ENCODE assay signal across 8 cellular contexts in genomic region chr1:30191154-30191702, GRCh38.
A peak's percentile ranks its signal among the peaks of the same experiment; 100 is the strongest.
DNase-seq lines count a peak whose midpoint lies in the region; ATAC-seq and TF ChIP-seq lines count a peak whose summit lies in the region.

No MANE protein-coding gene starts in this region.

- H4K20me1 ChIP-seq in OCI-LY7 (ENCODE audit: insufficient read depth, low read length): no peaks in the 10 kb centered on the region

- H3K9ac ChIP-seq in neuronal stem cell (ENCODE audit: low read depth, low read length, poor library complexity): no peak overlapping the region

- POLR2A ChIA-PET in OCI-LY7 (lab: Charles Lee): no interaction called here

- H3K79me1 ChIP-seq in neuronal stem cell (ENCODE audit: low read depth, low read length): no peaks in the 10 kb centered on the region

- no peaks in the 10 kb centered on the region for H3K4me1 Mint-ChIP-seq in Calu3 (ENCODE audit: low read depth, unreplicated experiment)

- H3K36me3 Mint-ChIP-seq in Calu3 (ENCODE audit: insufficient read depth, unreplicated experiment): no peaks in the 10 kb centered on the region

- no peak overlapping the region for H3K23ac ChIP-seq in neuronal stem cell (ENCODE audit: low read depth, low read length, poor library complexity)

- no peak overlapping the region for H2BK12ac ChIP-seq in neuronal stem cell (ENCODE audit: low read length)

- no peak overlapping the region for H2BK120ac ChIP-seq in neuronal stem cell (ENCODE audit: low read depth, low read length)

- no peak overlapping the region for H2BK5ac ChIP-seq in neuronal stem cell (ENCODE audit: low read length)

- H3K4me3 Mint-ChIP-seq in Calu3 (ENCODE audit: low read depth, unreplicated experiment): no peak overlapping the region

- no peaks in the 10 kb centered on the region for H3K79me2 ChIP-seq in OCI-LY7 (ENCODE audit: insufficient read depth, low read depth, low read length)

- no peaks in the 10 kb centered on the region for H3K27me3 ChIP-seq in ovary
- peaks cover 0 to 4% (median 0%) of the 10 kb centered on the region in 3 experiments for H3K27me3 ChIP-seq in neuronal stem cell (ENCODE audit: control insufficient read depth in 3 of 3, insufficient read depth in 3 of 3, low read depth in 1 of 3, low read length in 3 of 3)

- intact Hi-C loops in OCI-LY7 (cut with micrococcal nuclease; ENCODE audit: unreplicated experiment): no loop called here
- intact Hi-C loops in ovary (cut with DNase I): no loop called here
- intact Hi-C loops in Calu3 (cut with micrococcal nuclease; ENCODE audit: unreplicated experiment): no loop called here

- no peak overlapping the region for H2BK15ac ChIP-seq in neuronal stem cell (ENCODE audit: low read length)

- H3K36me3 ChIP-seq in OCI-LY7 (ENCODE audit: insufficient read depth, low read length): no peaks in the 10 kb centered on the region
- H3K36me3 ChIP-seq in ovary: no peaks in the 10 kb centered on the region
- H3K36me3 ChIP-seq in neuronal stem cell (replicated peaks in 1 of 2; ENCODE audit: control insufficient read depth in 2 of 2, insufficient read depth in 2 of 2, low read length in 2 of 2): no peaks in the 10 kb centered on the region

- H3K9me3 ChIP-seq in OCI-LY7 (ENCODE audit: low read length) (no peaks in the 10 kb centered on the region), ovary (no peaks in the 10 kb centered on the region), neuronal stem cell (replicated peaks in 1 of 2; ENCODE audit: control insufficient read depth in 2 of 2, insufficient read depth in 1 of 2, low read depth in 1 of 2, low read length in 2 of 2) (no peaks in the 10 kb centered on the region)

- H3K27ac ChIP-seq in OCI-LY7 (ENCODE audit: low read depth, low read length, poor library complexity, severe bottlenecking) (no peak overlapping the region), ovary (no peak overlapping the region), neuronal stem cell (replicated peaks; ENCODE audit: low read length) (no peak overlapping the region)

- peaks cover 42% of the 10 kb centered on the region for H3K27me3 Mint-ChIP-seq in Calu3 (ENCODE audit: unreplicated experiment)

- H3K27ac Mint-ChIP-seq in Calu3 (ENCODE audit: unreplicated experiment): no peak overlapping the region

- H3K4me1 ChIP-seq in OCI-LY7 (ENCODE audit: insufficient read depth, low read length, poor library complexity, severe bottlenecking) (no peaks in the 10 kb centered on the region), ovary (ENCODE audit: insufficient read depth) (peaks cover 2% of the 10 kb centered on the region), neuronal stem cell (ENCODE audit: control insufficient read depth in 2 of 2, insufficient read depth in 1 of 2, low read depth in 1 of 2, low read length in 2 of 2) (no peaks in the 10 kb centered on the region)

- ATAC-seq in GM21515 (IDR thresholded peaks at IDR 0.05; ENCODE audit: unreplicated experiment): no peak

- H3K4ac ChIP-seq in neuronal stem cell (ENCODE audit: low read length): no peak overlapping the region

- H4K91ac ChIP-seq in neuronal stem cell (ENCODE audit: low read depth, low read length, poor library complexity): no peak overlapping the region

- H3K4me3 ChIP-seq in OCI-LY7 (ENCODE audit: low read depth, low read length, poor library complexity, severe bottlenecking) (no peak overlapping the region), ovary (no peak overlapping the region), neuronal stem cell (ENCODE audit: low read length in 2 of 2) (no peak overlapping the region)

- H3K18ac ChIP-seq in neuronal stem cell (ENCODE audit: low read length): no peak overlapping the region

- TF ChIP-seq POLR2A in ovary (IDR thresholded peaks at IDR 0.05): no peak

- no peaks in the 10 kb centered on the region for H3K9me3 Mint-ChIP-seq in Calu3 (ENCODE audit: low read depth, unreplicated experiment)

- no peak overlapping the region for H2AFZ ChIP-seq in OCI-LY7 (ENCODE audit: low read length)
- no peak overlapping the region for H2AFZ ChIP-seq in neuronal stem cell (ENCODE audit: low read length)

- H3K9me2 ChIP-seq in OCI-LY7 (ENCODE audit: insufficient read depth, low read length): no peaks in the 10 kb centered on the region

- no TSS peak for BruUV-seq in OCI-LY7 (replicated peaks; lab: Mats Ljungman, UMichigan)
- BruUV-seq in Calu3 (replicated peaks; lab: Mats Ljungman, UMichigan): no TSS peak

- no peak overlapping the region for H2AK5ac ChIP-seq in neuronal stem cell (ENCODE audit: low read depth, low read length)

- no peak overlapping the region for H4K8ac ChIP-seq in neuronal stem cell (ENCODE audit: low read depth, low read length)

- CTCF ChIA-PET in OCI-LY7 (lab: Charles Lee; ENCODE audit: unreplicated experiment) (no interaction called here), Calu3 (lab: Charles Lee) (interaction anchor here (0.6 to 1.3 kb wide), 4 partner anchors 8 to 1426 kb away, joined by 3 to 7 read pairs (median 4); no protein-coding TSS in a partner anchor)

- no peak overlapping the region for H3K14ac ChIP-seq in neuronal stem cell (ENCODE audit: low read length)

- H3K4me2 ChIP-seq in OCI-LY7 (ENCODE audit: low read length) (no peak overlapping the region), neuronal stem cell (ENCODE audit: insufficient read depth, low read length, poor library complexity, severe bottlenecking) (no peak overlapping the region)

- DNase-seq in ELR (ENCODE audit: low read depth) (peak; percentile 42), OCI-LY7 (ENCODE audit: low spot score) (peak; percentile 5), ovary (peak in 3 of 5 donors; percentile 37 to 38 (median 38)), Calu3 (no peak), neuronal stem cell (ENCODE audit: low spot score) (no peak), retina (no peak)
- peak; percentile 68 for DNase-seq in central memory CD4-positive, alpha-beta T cell

- WGBS in ovary, 3 donors: 36% methylated on average over 2 of the region's 2 CpGs
- WGBS in neuronal stem cell (ENCODE audit: extremely low coverage in 2 of 2, insufficient read length in 2 of 2, insufficient replicate concordance in 1 of 2), 2 donors: no CpG with 5 or more reads among the region's 2 CpGs

- TF ChIP-seq EP300 in ovary (IDR thresholded peaks at IDR 0.05): no peak

- TF ChIP-seq CTCF in OCI-LY7 (conservative IDR thresholded peaks at IDR 0.05; ENCODE audit: low read length) (no peak), ovary (IDR thresholded peaks at IDR 0.05) (no peak), Calu3 (IDR thresholded peaks at IDR 0.05; ENCODE audit: unreplicated experiment) (no peak)

Comparison
In these comparisons a context has a peak if more than half of its experiments do, and no peak if none do; other contexts are left out.
1. DNase-seq: peak in ELR (single experiment), OCI-LY7 (single experiment), central memory CD4-positive, alpha-beta T cell (single experiment) and ovary (3 of 5); none in Calu3 (single experiment), neuronal stem cell (single experiment) and retina (single experiment).